In the genomic region with DNA sequence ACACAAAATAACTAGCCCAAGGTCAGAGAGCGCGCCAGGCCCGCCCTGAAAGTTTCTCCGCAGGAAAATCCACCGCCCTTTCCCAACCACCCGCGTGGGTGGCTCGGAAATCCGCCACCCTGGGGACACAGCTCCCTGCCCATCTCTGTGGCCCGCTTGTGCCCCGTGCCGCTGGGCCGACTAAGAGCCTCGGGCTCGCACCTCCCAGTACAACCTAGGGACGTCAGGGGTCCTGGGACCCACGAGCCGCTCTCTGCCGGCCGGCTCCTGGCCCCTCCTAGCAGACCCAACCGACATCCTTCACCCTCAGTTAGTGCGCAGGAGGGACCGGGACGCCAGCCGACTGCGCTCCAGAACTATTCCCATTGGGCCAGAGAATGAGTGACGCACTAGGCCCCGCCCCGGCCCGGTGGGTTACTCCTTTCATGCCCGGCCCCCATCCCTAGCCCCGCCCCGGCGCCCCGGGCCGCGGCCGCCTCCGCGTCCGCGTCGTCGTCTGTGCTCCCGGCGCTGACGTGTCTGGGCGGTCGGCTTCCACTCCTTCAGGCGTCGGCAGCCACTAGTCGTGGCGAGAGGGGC, we compare ENCODE assay signal across 1 cellular context.
TF ChIP-seq lines count a peak whose summit lies in the region.

No MANE protein-coding gene starts in this region.

TF ChIP-seq in HepG2, 621 proteins besides CTCF, POLR2A, EP300 and RAD21 (continued from another document and continues in another):
- TF ChIP-seq, protein P1, sequence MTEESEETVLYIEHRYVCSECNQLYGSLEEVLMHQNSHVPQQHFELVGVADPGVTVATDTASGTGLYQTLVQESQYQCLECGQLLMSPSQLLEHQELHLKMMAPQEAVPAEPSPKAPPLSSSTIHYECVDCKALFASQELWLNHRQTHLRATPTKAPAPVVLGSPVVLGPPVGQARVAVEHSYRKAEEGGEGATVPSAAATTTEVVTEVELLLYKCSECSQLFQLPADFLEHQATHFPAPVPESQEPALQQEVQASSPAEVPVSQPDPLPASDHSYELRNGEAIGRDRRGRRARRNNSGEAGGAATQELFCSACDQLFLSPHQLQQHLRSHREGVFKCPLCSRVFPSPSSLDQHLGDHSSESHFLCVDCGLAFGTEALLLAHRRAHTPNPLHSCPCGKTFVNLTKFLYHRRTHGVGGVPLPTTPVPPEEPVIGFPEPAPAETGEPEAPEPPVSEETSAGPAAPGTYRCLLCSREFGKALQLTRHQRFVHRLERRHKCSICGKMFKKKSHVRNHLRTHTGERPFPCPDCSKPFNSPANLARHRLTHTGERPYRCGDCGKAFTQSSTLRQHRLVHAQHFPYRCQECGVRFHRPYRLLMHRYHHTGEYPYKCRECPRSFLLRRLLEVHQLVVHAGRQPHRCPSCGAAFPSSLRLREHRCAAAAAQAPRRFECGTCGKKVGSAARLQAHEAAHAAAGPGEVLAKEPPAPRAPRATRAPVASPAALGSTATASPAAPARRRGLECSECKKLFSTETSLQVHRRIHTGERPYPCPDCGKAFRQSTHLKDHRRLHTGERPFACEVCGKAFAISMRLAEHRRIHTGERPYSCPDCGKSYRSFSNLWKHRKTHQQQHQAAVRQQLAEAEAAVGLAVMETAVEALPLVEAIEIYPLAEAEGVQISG (CRISPR knock-in tag; IDR thresholded peaks at IDR 0.05), result no peak
- TF ChIP-seq ZNF331 (CRISPR knock-in tag; IDR thresholded peaks at IDR 0.05) (no peak), ZNF546 (CRISPR knock-in tag; conservative IDR thresholded peaks at IDR 0.05) (no peak), TBX3 (IDR thresholded peaks at IDR 0.05; ENCODE audit: borderline replicate concordance) (no peak), HOXA3 (CRISPR knock-in tag; IDR thresholded peaks at IDR 0.05) (no peak), ZNF251 (CRISPR knock-in tag; IDR thresholded peaks at IDR 0.05) (no peak), TFDP2 (CRISPR knock-in tag; IDR thresholded peaks at IDR 0.05) (no peak), THRA (CRISPR knock-in tag; IDR thresholded peaks at IDR 0.05; ENCODE audit: borderline replicate concordance) (no peak), ZNF605 (CRISPR knock-in tag; IDR thresholded peaks at IDR 0.05) (peak; percentile 89), KLF15 (CRISPR knock-in tag; IDR thresholded peaks at IDR 0.05; ENCODE audit: borderline replicate concordance) (peak; percentile 10; the same call in 1 of the 2 replicates), ZSCAN29 (CRISPR knock-in tag; conservative IDR thresholded peaks at IDR 0.05) (no peak), ATF1 (CRISPR knock-in tag; IDR thresholded peaks at IDR 0.05) (peak; percentile 66; the same call in 1 of the 2 replicates), ZC3H4 (CRISPR knock-in tag; IDR thresholded peaks at IDR 0.05; ENCODE audit: borderline replicate concordance) (no peak), ZNF205 (CRISPR knock-in tag; IDR thresholded peaks at IDR 0.05) (0 out of 2 replicates have a peak, but pooled peaks have one; percentile 1), PBX2 (CRISPR knock-in tag; IDR thresholded peaks at IDR 0.05) (peak; percentile 60), KMT2B (CRISPR knock-in tag; IDR thresholded peaks at IDR 0.05) (no peak; the same call in none of the 2 replicates), FOXJ3 (CRISPR knock-in tag; IDR thresholded peaks at IDR 0.05; ENCODE audit: borderline replicate concordance) (no peak), ZNF446 (CRISPR knock-in tag; IDR thresholded peaks at IDR 0.05) (no peak), RXRB (CRISPR knock-in tag; IDR thresholded peaks at IDR 0.05; ENCODE audit: borderline replicate concordance) (no peak), HMG20A (CRISPR knock-in tag; IDR thresholded peaks at IDR 0.05; ENCODE audit: borderline replicate concordance) (no peak), MLX (CRISPR knock-in tag; IDR thresholded peaks at IDR 0.05) (no peak), ZNF652 (CRISPR knock-in tag; IDR thresholded peaks at IDR 0.05; ENCODE audit: borderline replicate concordance, low read depth) (no peak), ZFAT (CRISPR knock-in tag; conservative IDR thresholded peaks at IDR 0.05) (no peak), BRCA1 (CRISPR knock-in tag; IDR thresholded peaks at IDR 0.05) (no peak), RFX1 (IDR thresholded peaks at IDR 0.05) (no peak), RELA (CRISPR knock-in tag; IDR thresholded peaks at IDR 0.05) (no peak), MXD4 (CRISPR knock-in tag; IDR thresholded peaks at IDR 0.05) (0 out of 2 replicates have a peak, but pooled peaks have one; percentile 17), TERF1 (CRISPR knock-in tag; IDR thresholded peaks at IDR 0.05) (no peak), ZFP37 (CRISPR knock-in tag; IDR thresholded peaks at IDR 0.05; ENCODE audit: borderline replicate concordance) (0 out of 2 replicates have a peak, but pooled peaks have one; percentile 14), ZNF276 (CRISPR knock-in tag; IDR thresholded peaks at IDR 0.05; ENCODE audit: low read depth) (no peak), E2F2 (CRISPR knock-in tag; IDR thresholded peaks at IDR 0.05; ENCODE audit: borderline replicate concordance) (no peak), PCBP2 (optimal IDR thresholded peaks at IDR 0.05; ENCODE audit: low read depth, low read length, poor library complexity, severe bottlenecking) (no peak)
- TF ChIP-seq, protein P2, sequence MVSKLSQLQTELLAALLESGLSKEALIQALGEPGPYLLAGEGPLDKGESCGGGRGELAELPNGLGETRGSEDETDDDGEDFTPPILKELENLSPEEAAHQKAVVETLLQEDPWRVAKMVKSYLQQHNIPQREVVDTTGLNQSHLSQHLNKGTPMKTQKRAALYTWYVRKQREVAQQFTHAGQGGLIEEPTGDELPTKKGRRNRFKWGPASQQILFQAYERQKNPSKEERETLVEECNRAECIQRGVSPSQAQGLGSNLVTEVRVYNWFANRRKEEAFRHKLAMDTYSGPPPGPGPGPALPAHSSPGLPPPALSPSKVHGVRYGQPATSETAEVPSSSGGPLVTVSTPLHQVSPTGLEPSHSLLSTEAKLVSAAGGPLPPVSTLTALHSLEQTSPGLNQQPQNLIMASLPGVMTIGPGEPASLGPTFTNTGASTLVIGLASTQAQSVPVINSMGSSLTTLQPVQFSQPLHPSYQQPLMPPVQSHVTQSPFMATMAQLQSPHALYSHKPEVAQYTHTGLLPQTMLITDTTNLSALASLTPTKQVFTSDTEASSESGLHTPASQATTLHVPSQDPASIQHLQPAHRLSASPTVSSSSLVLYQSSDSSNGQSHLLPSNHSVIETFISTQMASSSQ (IDR thresholded peaks at IDR 0.05; ENCODE audit: low read depth), result no peak
- TF ChIP-seq, protein P2 (CRISPR knock-in tag; IDR thresholded peaks at IDR 0.05; ENCODE audit: borderline replicate concordance), result no peak
- TF ChIP-seq, protein P3, sequence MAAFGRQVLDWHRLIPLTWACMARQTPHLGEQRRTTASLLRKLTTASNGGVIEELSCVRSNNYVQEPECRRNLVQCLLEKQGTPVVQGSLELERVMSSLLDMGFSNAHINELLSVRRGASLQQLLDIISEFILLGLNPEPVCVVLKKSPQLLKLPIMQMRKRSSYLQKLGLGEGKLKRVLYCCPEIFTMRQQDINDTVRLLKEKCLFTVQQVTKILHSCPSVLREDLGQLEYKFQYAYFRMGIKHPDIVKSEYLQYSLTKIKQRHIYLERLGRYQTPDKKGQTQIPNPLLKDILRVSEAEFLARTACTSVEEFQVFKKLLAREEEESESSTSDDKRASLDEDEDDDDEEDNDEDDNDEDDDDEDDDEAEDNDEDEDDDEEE (CRISPR knock-in tag; IDR thresholded peaks at IDR 0.05), result 0 out of 2 replicates have a peak, but pooled peaks have one; percentile 9
- TF ChIP-seq, protein P4, sequence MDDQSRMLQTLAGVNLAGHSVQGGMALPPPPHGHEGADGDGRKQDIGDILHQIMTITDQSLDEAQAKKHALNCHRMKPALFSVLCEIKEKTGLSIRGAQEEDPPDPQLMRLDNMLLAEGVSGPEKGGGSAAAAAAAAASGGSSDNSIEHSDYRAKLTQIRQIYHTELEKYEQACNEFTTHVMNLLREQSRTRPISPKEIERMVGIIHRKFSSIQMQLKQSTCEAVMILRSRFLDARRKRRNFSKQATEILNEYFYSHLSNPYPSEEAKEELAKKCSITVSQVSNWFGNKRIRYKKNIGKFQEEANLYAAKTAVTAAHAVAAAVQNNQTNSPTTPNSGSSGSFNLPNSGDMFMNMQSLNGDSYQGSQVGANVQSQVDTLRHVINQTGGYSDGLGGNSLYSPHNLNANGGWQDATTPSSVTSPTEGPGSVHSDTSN (CRISPR knock-in tag; IDR thresholded peaks at IDR 0.05; ENCODE audit: borderline replicate concordance), result no peak
